In genomic region chr14:89340200-89340667, GRCh38 we compare ENCODE assay signal across 11 cellular contexts.
A peak's percentile ranks its signal among the peaks of the same experiment; 100 is the strongest.
DNase-seq lines count a peak whose midpoint lies in the region; ATAC-seq, FAIRE-seq and TF ChIP-seq lines count a peak whose summit lies in the region.
"Had no signal": no experiment of that assay in that cellular context is flagged by ENCODE, and none has a peak within 500 bp of the region (broad histone marks: within the 10 kb centered on the region; RNA-seq: fewer than 3 reads in every experiment).

No MANE protein-coding gene starts in this region.

- H3K4me1 ChIP-seq in spleen, result peaks cover 10 to 51% (median 39%) of the 10 kb centered on the region in 6 donors

- H3K36me3 ChIP-seq in spleen, result peaks cover 0 to 4% (median 0%) of the 10 kb centered on the region in 6 donors
- H3K36me3 ChIP-seq: thoracic aorta had no signal

- WGBS in spleen, 5 donors, result 60 to 76% (median 68%) methylated on average over 4 of the region's 4 CpGs

- intact Hi-C loops in activated T-helper 2 cell treated with anti-CD3 and anti-CD28 coated beads, Interferon-gamma antibody, Interleukin-2, Interleukin-4, amounts not matched to agents 10 μg/mL and 5 μg/mL and 100 μg/mL, durations not matched to agents 14 hours and 24 hours and 36 hours (cut with micrococcal nuclease), result loop anchor here (1.0 kb wide), 1 partner anchor 64 kb away; no protein-coding TSS in a partner anchor
- intact Hi-C loops in left ventricle myocardium superior (cut with micrococcal nuclease) (no loop called here), spleen (cut with DNase I; ENCODE audit: low total_unique reads) (no loop called here)
- intact Hi-C loops in activated CD4-positive, alpha-beta memory T cell treated with anti-CD3 and anti-CD28 coated beads for 36 hours (cut with micrococcal nuclease), result loop anchor here (5.0 kb wide), 1 partner anchor 63 kb away; no protein-coding TSS in a partner anchor

- TF ChIP-seq CTCF in spleen (IDR thresholded peaks at IDR 0.05 in 8 of 11, conservative IDR thresholded peaks at IDR 0.05 in 3 of 11) (no peak), D721Med (IDR thresholded peaks at IDR 0.05; ENCODE audit: insufficient read depth, missing control alignments) (no peak)

- peak overlapping the region in 6 of 8 donors; percentile 12 to 59 (median 25) for H3K27ac ChIP-seq in spleen
- H3K27ac ChIP-seq: thoracic aorta had no signal

- no peaks in the 10 kb centered on the region for H3K9me3 ChIP-seq in spleen
- H3K9me3 ChIP-seq: thoracic aorta had no signal

- no peak overlapping the region for H3K4me3 Mint-ChIP-seq in activated T-helper 2 cell treated with anti-CD3 and anti-CD28 coated beads, Interferon-gamma antibody, Interleukin-2, Interleukin-4, amounts not matched to agents 10 μg/mL and 5 μg/mL and 100 μg/mL, durations not matched to agents 14 hours and 24 hours and 36 hours (ENCODE audit: low read depth)
- no peak overlapping the region for H3K4me3 Mint-ChIP-seq in activated CD4-positive, alpha-beta memory T cell treated with anti-CD3 and anti-CD28 coated beads for 36 hours

- DNase-seq in NOMO-1 treated with DMSO at 0.1 percent for 48 hours (lab: John Stamatoyannopoulos, UW; ENCODE audit: unreplicated experiment), result peak; percentile 17
- DNase-seq in NOMO-1 treated with dmso at 0.1 percent for 144 hours (lab: John Stamatoyannopoulos, UW; ENCODE audit: unreplicated experiment), result no peak
- no peak for DNase-seq in activated T-helper 2 cell treated with anti-CD3 and anti-CD28 coated beads, Interferon-gamma antibody, Interleukin-2, Interleukin-4, amounts not matched to agents 10 μg/mL and 5 μg/mL and 100 μg/mL, durations not matched to agents 14 hours and 24 hours and 36 hours (ENCODE audit: low spot score)
- DNase-seq in left ventricle myocardium superior, result no peak
- no peak for DNase-seq in spleen
- no peak for DNase-seq in nucleus accumbens (lab: John Stamatoyannopoulos, UW)
- no peak for DNase-seq in activated CD4-positive, alpha-beta memory T cell treated with anti-CD3 and anti-CD28 coated beads for 36 hours
- no peak for DNase-seq in D721Med (ENCODE audit: insufficient read length, low spot score)
- DNase-seq: 8988T, NCI-H748 treated with DMSO at 0.1 percent for 48 hours had no signal

- CTCF ChIA-PET in activated CD4-positive, alpha-beta memory T cell treated with anti-CD3 and anti-CD28 coated beads for 36 hours (lab: Charles Lee), result no interaction called here

- peaks cover 51% of the 10 kb centered on the region for H3K36me3 Mint-ChIP-seq in activated T-helper 2 cell treated with anti-CD3 and anti-CD28 coated beads, Interferon-gamma antibody, Interleukin-2, Interleukin-4, amounts not matched to agents 10 μg/mL and 5 μg/mL and 100 μg/mL, durations not matched to agents 14 hours and 24 hours and 36 hours (ENCODE audit: low read depth)
- H3K36me3 Mint-ChIP-seq in activated CD4-positive, alpha-beta memory T cell treated with anti-CD3 and anti-CD28 coated beads for 36 hours, result peaks cover 7% of the 10 kb centered on the region

- H3K4me1 Mint-ChIP-seq in activated T-helper 2 cell treated with anti-CD3 and anti-CD28 coated beads, Interferon-gamma antibody, Interleukin-2, Interleukin-4, amounts not matched to agents 10 μg/mL and 5 μg/mL and 100 μg/mL, durations not matched to agents 14 hours and 24 hours and 36 hours (ENCODE audit: low read depth), result peaks cover 39% of the 10 kb centered on the region
- H3K4me1 Mint-ChIP-seq in activated CD4-positive, alpha-beta memory T cell treated with anti-CD3 and anti-CD28 coated beads for 36 hours (ENCODE audit: low read depth), result peaks cover 44% of the 10 kb centered on the region

- no peaks in the 10 kb centered on the region for H3K27me3 ChIP-seq in spleen (replicated peaks in 1 of 7)

- peak overlapping the region; percentile 63 for H3K27ac Mint-ChIP-seq in activated T-helper 2 cell treated with anti-CD3 and anti-CD28 coated beads, Interferon-gamma antibody, Interleukin-2, Interleukin-4, amounts not matched to agents 10 μg/mL and 5 μg/mL and 100 μg/mL, durations not matched to agents 14 hours and 24 hours and 36 hours
- no peak overlapping the region for H3K27ac Mint-ChIP-seq in activated CD4-positive, alpha-beta memory T cell treated with anti-CD3 and anti-CD28 coated beads for 36 hours

- FAIRE-seq in D721Med (lab: Jason Lieb, UNC), result no peak

- H3K4me3 ChIP-seq in spleen, result no peak overlapping the region
- H3K4me3 ChIP-seq: thoracic aorta had no signal

- POLR2A ChIA-PET in activated CD4-positive, alpha-beta memory T cell treated with anti-CD3 and anti-CD28 coated beads for 36 hours (lab: Charles Lee), result interaction anchor here (1.0 kb wide), 1 partner anchor 19 kb away, joined by 4 read pairs; no protein-coding TSS in a partner anchor

- H3K27me3 Mint-ChIP-seq in activated T-helper 2 cell treated with anti-CD3 and anti-CD28 coated beads, Interferon-gamma antibody, Interleukin-2, Interleukin-4, amounts not matched to agents 10 μg/mL and 5 μg/mL and 100 μg/mL, durations not matched to agents 14 hours and 24 hours and 36 hours (ENCODE audit: low read depth), result no peaks in the 10 kb centered on the region
- no peaks in the 10 kb centered on the region for H3K27me3 Mint-ChIP-seq in activated CD4-positive, alpha-beta memory T cell treated with anti-CD3 and anti-CD28 coated beads for 36 hours

- TF ChIP-seq POLR2A in spleen (IDR thresholded peaks at IDR 0.05), result no peak

- no peaks in the 10 kb centered on the region for H3K9me3 Mint-ChIP-seq in activated T-helper 2 cell treated with anti-CD3 and anti-CD28 coated beads, Interferon-gamma antibody, Interleukin-2, Interleukin-4, amounts not matched to agents 10 μg/mL and 5 μg/mL and 100 μg/mL, durations not matched to agents 14 hours and 24 hours and 36 hours
- no peaks in the 10 kb centered on the region for H3K9me3 Mint-ChIP-seq in activated CD4-positive, alpha-beta memory T cell treated with anti-CD3 and anti-CD28 coated beads for 36 hours

- ATAC-seq in left ventricle myocardium superior, result peak; percentile 31

Comparison
In these comparisons a context has a peak if more than half of its experiments do, and no peak if none do; other contexts are left out.
1. intact Hi-C loops: an anchor here in activated T-helper 2 cell treated with anti-CD3 and anti-CD28 coated beads, Interferon-gamma antibody, Interleukin-2, Interleukin-4, amounts not matched to agents 10 μg/mL and 5 μg/mL and 100 μg/mL, durations not matched to agents 14 hours and 24 hours and 36 hours (1.0 kb wide) and activated CD4-positive, alpha-beta memory T cell treated with anti-CD3 and anti-CD28 coated beads for 36 hours (5.0 kb wide); none called in left ventricle myocardium superior and spleen.